Comparison of ENCODE assay signal across 1 cellular context in the genomic region with DNA sequence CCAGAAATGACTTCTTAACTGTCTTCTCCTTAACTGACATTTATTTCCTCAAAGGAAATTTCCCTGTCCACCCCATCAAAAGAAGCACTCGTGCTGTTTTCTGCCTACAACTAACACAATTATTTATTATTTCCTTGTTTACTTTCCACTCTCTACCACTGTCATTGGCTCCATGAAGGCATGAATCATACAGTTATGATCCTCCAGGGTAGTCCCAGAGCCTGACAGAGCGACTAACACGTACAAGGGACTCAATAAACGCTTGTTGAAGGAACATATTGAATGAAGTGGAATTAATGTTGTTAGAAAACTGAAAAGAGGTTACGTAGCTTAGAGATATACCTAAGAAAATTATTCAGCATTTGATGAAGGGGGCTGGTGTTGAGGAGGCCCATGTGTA.
TF ChIP-seq lines count a peak whose summit lies in the region.

No MANE protein-coding gene starts in this region.

TF ChIP-seq in HepG2, 621 proteins besides CTCF, POLR2A, EP300 and RAD21 (continued from another document):
- TF ChIP-seq, protein P1, sequence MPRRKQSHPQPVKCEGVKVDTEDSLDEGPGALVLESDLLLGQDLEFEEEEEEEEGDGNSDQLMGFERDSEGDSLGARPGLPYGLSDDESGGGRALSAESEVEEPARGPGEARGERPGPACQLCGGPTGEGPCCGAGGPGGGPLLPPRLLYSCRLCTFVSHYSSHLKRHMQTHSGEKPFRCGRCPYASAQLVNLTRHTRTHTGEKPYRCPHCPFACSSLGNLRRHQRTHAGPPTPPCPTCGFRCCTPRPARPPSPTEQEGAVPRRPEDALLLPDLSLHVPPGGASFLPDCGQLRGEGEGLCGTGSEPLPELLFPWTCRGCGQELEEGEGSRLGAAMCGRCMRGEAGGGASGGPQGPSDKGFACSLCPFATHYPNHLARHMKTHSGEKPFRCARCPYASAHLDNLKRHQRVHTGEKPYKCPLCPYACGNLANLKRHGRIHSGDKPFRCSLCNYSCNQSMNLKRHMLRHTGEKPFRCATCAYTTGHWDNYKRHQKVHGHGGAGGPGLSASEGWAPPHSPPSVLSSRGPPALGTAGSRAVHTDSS (CRISPR knock-in tag; conservative IDR thresholded peaks at IDR 0.05), result no peak
TF ChIP-seq in HepG2: peak in this region for 0.
